In the genomic region with DNA sequence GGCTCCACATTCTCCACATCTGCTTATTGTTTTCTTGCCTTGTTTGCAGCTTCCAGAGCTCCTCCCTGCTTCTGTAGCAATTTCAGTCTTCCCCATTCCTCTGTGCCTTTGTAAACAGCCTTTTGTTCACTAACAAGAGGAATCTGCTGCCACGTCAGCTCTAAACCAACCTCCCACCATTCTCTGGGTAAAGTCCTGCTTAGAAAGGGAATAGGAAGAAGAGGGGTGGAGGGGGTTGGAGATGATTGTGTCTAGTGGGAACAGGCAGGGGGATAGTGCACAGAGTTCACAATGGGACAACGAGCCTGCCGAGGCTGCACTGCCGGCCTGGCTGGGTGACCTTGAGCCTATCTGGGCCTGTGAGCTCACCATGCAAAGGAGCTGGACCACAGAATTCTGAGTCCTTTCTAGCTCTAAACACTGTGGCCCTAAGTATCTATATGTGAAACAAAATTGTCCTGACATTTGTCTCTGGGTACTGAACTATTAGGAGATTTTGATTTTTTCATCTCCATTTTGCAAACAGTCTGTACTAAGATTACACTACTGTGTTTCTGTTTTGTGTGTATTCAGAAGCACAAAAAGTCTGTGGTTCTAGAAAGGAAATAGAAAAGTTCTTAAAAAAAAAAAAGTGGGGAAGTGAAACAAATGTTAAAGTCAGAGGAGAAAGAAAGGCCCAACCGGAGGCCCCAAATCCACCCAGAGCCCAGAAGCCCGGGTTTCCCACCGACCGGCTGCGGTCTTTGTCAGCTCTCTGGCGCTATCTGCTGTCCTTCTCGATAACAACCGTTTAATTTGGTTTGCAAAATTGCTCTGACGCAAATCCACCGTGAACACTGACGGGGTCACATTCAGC, we compare ENCODE assay signal across 9 cellular contexts. TPM values are rescaled to one million over a fixed set of nuclear protein-coding genes. Genes with fewer than 3 reads are reported as not detected.
DNase-seq lines count a peak whose midpoint lies in the region; ATAC-seq and TF ChIP-seq lines count a peak whose summit lies in the region.
"Had no signal": no experiment of that assay in that cellular context is flagged by ENCODE, and none has a peak within 500 bp of the region (broad histone marks: within the 10 kb centered on the region; RNA-seq: fewer than 3 reads in every experiment).

No MANE protein-coding gene starts in this region.

- no peak overlapping the region for H3K4me3 Mint-ChIP-seq in activated CD4-positive, alpha-beta T cell treated with anti-CD3 and anti-CD28 coated beads for 36 hours

- POLR2A ChIA-PET in activated CD4-positive, alpha-beta T cell treated with anti-CD3 and anti-CD28 coated beads for 36 hours (lab: Charles Lee): interaction anchor here (0.6 kb wide), 2 partner anchors 17 to 112 kb away, joined by 3 to 4 read pairs; no protein-coding TSS in a partner anchor

- TF ChIP-seq CTCF in AG09319 (IDR thresholded peaks at IDR 0.05; ENCODE audit: low read depth, low read length): peak; percentile 69

- H3K36me3 Mint-ChIP-seq in activated CD4-positive, alpha-beta T cell treated with anti-CD3 and anti-CD28 coated beads for 36 hours (ENCODE audit: low read depth): no peaks in the 10 kb centered on the region

- intact Hi-C loops in activated CD4-positive, alpha-beta T cell treated with anti-CD3 and anti-CD28 coated beads for 36 hours (cut with DNase I, micrococcal nuclease): loop anchor here (1.0 kb wide), 3 partner anchors 106 to 612 kb away; no protein-coding TSS in a partner anchor

- H3K27me3 Mint-ChIP-seq in activated CD4-positive, alpha-beta T cell treated with anti-CD3 and anti-CD28 coated beads for 36 hours: no peaks in the 10 kb centered on the region

- no peaks in the 10 kb centered on the region for H3K9me3 Mint-ChIP-seq in activated CD4-positive, alpha-beta T cell treated with anti-CD3 and anti-CD28 coated beads for 36 hours (ENCODE audit: low read depth)

- H3K27ac Mint-ChIP-seq in activated CD4-positive, alpha-beta T cell treated with anti-CD3 and anti-CD28 coated beads for 36 hours: peak overlapping the region; percentile 40

- DNase-seq in AG09319 (ENCODE audit: extremely low read depth, low read depth) (peak; percentile 80), NCI-H2227 (lab: John Stamatoyannopoulos, UW; ENCODE audit: unreplicated experiment) (peak; percentile 81), left lobe of liver (ENCODE audit: low spot score) (peak; percentile 64)
- DNase-seq in activated CD4-positive, alpha-beta T cell treated with anti-CD3 and anti-CD28 coated beads for 36 hours: peak; percentile 88
- DNase-seq in stimulated activated CD4-positive, alpha-beta T cell treated with anti-CD3 and anti-CD28 coated beads, Interleukin-4, amount 100 ng/mL, for 24 hours: peak; percentile 78

- H3K4me1 Mint-ChIP-seq in activated CD4-positive, alpha-beta T cell treated with anti-CD3 and anti-CD28 coated beads for 36 hours: peaks cover 7% of the 10 kb centered on the region

- peak; percentile 85 for ATAC-seq in GM18861 (IDR thresholded peaks at IDR 0.05; ENCODE audit: unreplicated experiment)
- peak; percentile 89 for ATAC-seq in HG03095 (IDR thresholded peaks at IDR 0.05; ENCODE audit: unreplicated experiment)
- ATAC-seq in activated CD4-positive, alpha-beta T cell treated with anti-CD3 and anti-CD28 coated beads for 36 hours: peak; percentile 93
- peak; percentile 93 for ATAC-seq in left lobe of liver

- CTCF ChIA-PET in activated CD4-positive, alpha-beta T cell treated with anti-CD3 and anti-CD28 coated beads for 36 hours (lab: Charles Lee): interaction anchor here (0.7 to 9.9 kb wide), 14 partner anchors 16 to 1262 kb away, joined by 3 to 193 read pairs (median 5); no protein-coding TSS in a partner anchor

- peak overlapping the region; percentile 97 for H3K27ac ChIP-seq in cingulate gyrus (ENCODE audit: low read depth, low read length)

RNA-seq across cellular contexts. Expression of gene PRND, which starts 1.4 kb away (rescaled TPM):
- total RNA-seq in activated CD4-positive, alpha-beta T cell treated with anti-CD3 and anti-CD28 coated beads for 36 hours: not detected
- not detected for total RNA-seq in left lobe of liver
- total RNA-seq: T-helper 2 cell treated with Interferon-gamma antibody and Interleukin-4, amounts not matched to agents 100 ng/mL and 5 ng/mL, for 36 hours had no signal

RNA-seq across cellular contexts. Expression of gene PRNP, which starts 34.1 kb away (rescaled TPM):
- 10 to 100 TPM; 42.4 to 43.8 TPM for total RNA-seq in activated CD4-positive, alpha-beta T cell treated with anti-CD3 and anti-CD28 coated beads for 36 hours
- total RNA-seq in left lobe of liver: 20.5 TPM

Comparison
In these comparisons a context has a peak if more than half of its experiments do, and no peak if none do; other contexts are left out.
1. Peak in every context shown above with its lines: DNase-seq, ATAC-seq and H3K27ac ChIP-seq.